2 cellular contexts compared by ENCODE assay signal in genomic region chr6:125503181-125503580, GRCh38.
TF ChIP-seq lines count a peak whose summit lies in the region.

No MANE protein-coding gene starts in this region.

TF ChIP-seq in WTC11, 78 proteins besides CTCF, POLR2A, EP300 and RAD21 (continued from another document):
- TF ChIP-seq ZNF425 (CRISPR knock-in tag; conservative IDR thresholded peaks at IDR 0.05) (no peak), RELA (CRISPR knock-in tag; IDR thresholded peaks at IDR 0.05; ENCODE audit: borderline replicate concordance) (no peak), NR3C1 (CRISPR knock-in tag; conservative IDR thresholded peaks at IDR 0.05; ENCODE audit: low read depth) (no peak), AR (CRISPR knock-in tag; IDR thresholded peaks at IDR 0.05) (no peak)

TF ChIP-seq in SK-N-SH treated with all-trans-retinoic acid at 6 μM for 48 hours, 23 proteins besides CTCF, POLR2A, EP300 and RAD21 (continued from another document):
- TF ChIP-seq POU6F1 (CRISPR knock-in tag; IDR thresholded peaks at IDR 0.05; ENCODE audit: borderline replicate concordance, low read depth) (no peak), PATZ1 (CRISPR knock-in tag; IDR thresholded peaks at IDR 0.05; ENCODE audit: borderline replicate concordance) (no peak), ESRRG (CRISPR knock-in tag; IDR thresholded peaks at IDR 0.05) (no peak), OSR1 (CRISPR knock-in tag; IDR thresholded peaks at IDR 0.05) (no peak)
TF ChIP-seq in SK-N-SH treated with all-trans-retinoic acid at 6 μM for 48 hours: peak in this region for 0.
